ENCODE assay signal across 22 cellular contexts in the genomic region with DNA sequence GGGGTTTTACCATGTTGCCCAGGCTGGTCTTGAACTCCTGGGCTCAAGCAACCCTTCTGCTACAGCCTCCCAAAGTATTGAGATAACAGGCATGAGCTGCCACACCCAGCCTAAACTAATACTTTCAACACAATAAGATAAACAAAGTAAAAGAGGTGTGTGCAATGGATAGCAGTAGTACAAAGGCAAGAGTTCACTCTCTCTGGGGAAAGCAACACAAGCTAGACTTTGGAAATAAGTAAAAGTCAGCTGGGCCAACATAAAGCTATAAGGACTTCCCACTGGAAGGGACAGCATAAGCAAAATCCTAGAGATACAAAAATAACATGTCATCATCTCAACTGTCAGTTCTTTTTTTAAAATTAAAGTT. TPM values are rescaled to one million over a fixed set of nuclear protein-coding genes. Genes with fewer than 3 reads are reported as not detected.
"Had no signal": no experiment of that assay in that cellular context is flagged by ENCODE, and none has a peak within 500 bp of the region (broad histone marks: within the 10 kb centered on the region; RNA-seq: fewer than 3 reads in every experiment).

No MANE protein-coding gene starts in this region.

- H3K27me3 ChIP-seq: esophagus squamous epithelium, gastroesophageal sphincter, neural progenitor cell, ovary, testis had no signal

- H3K27ac ChIP-seq: epithelial cell of prostate, esophagus squamous epithelium, gastroesophageal sphincter, neural progenitor cell, ovary had no signal

- DNase-seq: effector memory CD4-positive, alpha-beta T cell; esophagus squamous epithelium; foreskin fibroblast; glutamatergic neuron; hippocampal formation; mammary epithelial cell; natural killer cell; nucleus accumbens; ovary; right cardiac atrium; stimulated activated CD4-positive, alpha-beta T cell treated with anti-CD3 and anti-CD28 coated beads, Interleukin-4, amount 100 ng/mL, for 24 hours; stimulated activated naive CD8-positive, alpha-beta T cell treated with anti-CD3 and anti-CD28 coated beads, Interleukin-15, amount 100 ng/mL, for 72 hours; testis; trophoblast cell had no signal

- FAIRE-seq: endometrium, urothelium cell line had no signal

- ATAC-seq: gastroesophageal sphincter; natural killer cell; stimulated activated memory B cell treated with anti-CD40 and anti-IgM and Interleukin-4, amounts not matched to agents 10 μg/mL and 1 μg/mL and 100 μg/mL, for 72 hours; stimulated activated naive CD8-positive, alpha-beta T cell treated with anti-CD3 and anti-CD28 coated beads, Interleukin-15, amount 100 ng/mL, for 72 hours had no signal

- H3K4me1 ChIP-seq: gastroesophageal sphincter had no signal

- H3K4me2 ChIP-seq: neural progenitor cell, smooth muscle cell had no signal

- H3K9ac ChIP-seq: neural progenitor cell had no signal

- H3K9me3 ChIP-seq: esophagus squamous epithelium, gastroesophageal sphincter, ovary, testis had no signal

- H2AFZ ChIP-seq: neural progenitor cell had no signal

- H3K4me3 ChIP-seq: esophagus squamous epithelium, gastroesophageal sphincter, neural progenitor cell, ovary, smooth muscle cell, testis had no signal

- H3K36me3 ChIP-seq: esophagus squamous epithelium, gastroesophageal sphincter, neural progenitor cell, ovary had no signal

RNA-seq across cellular contexts. Expression of a gene that starts 5.2 kb away (rescaled TPM):
- total RNA-seq: mammary epithelial cell, myocyte, smooth muscle cell had no signal
- polyA plus RNA-seq: mammary epithelial cell had no signal
